1 cellular context compared by ENCODE assay signal in the genomic region with DNA sequence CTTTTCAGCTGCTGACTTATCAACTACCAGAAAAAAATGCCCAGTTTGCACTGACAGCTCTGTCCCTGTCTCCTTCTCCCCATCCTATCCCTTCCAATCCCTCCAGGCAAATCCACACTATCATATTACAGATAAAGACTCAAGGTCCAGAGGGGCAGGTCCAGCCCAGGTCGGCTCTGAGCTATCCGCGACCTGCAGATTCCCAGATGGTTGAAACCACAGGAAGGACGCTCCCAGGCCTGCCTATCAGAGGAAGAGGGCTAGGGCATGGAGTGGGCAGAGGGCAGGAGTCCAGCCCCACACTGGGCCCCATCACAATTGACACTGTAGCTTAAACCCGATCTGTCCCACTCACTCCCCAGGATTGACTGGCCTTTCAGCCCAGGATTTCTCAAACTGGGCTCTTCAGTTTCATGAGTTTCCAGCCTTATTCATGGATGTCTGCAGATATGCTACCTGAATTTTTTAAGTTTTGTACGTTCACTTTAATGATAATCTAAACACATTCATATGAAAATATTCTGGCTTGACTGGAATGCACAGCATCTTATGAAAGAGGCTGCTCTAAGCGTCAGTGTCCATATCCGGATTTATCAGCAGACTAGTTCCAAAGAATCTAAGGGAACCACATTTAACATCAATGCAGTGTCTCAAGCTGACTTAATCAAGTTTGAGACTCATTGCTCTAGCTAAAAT.
TF ChIP-seq lines count a peak whose summit lies in the region.

No MANE protein-coding gene starts in this region.

TF ChIP-seq in HepG2, 621 proteins besides CTCF, POLR2A, EP300 and RAD21 (continued from another document):
- TF ChIP-seq, protein P1, sequence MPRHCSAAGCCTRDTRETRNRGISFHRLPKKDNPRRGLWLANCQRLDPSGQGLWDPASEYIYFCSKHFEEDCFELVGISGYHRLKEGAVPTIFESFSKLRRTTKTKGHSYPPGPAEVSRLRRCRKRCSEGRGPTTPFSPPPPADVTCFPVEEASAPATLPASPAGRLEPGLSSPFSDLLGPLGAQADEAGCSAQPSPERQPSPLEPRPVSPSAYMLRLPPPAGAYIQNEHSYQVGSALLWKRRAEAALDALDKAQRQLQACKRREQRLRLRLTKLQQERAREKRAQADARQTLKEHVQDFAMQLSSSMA (CRISPR knock-in tag; IDR thresholded peaks at IDR 0.05) = no peak; the same call in 1 of the 2 replicates
- TF ChIP-seq, protein P2, sequence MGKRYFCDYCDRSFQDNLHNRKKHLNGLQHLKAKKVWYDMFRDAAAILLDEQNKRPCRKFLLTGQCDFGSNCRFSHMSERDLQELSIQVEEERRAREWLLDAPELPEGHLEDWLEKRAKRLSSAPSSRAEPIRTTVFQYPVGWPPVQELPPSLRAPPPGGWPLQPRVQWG (CRISPR knock-in tag; IDR thresholded peaks at IDR 0.05; ENCODE audit: borderline replicate concordance, low read depth) = no peak
- TF ChIP-seq, protein P3, sequence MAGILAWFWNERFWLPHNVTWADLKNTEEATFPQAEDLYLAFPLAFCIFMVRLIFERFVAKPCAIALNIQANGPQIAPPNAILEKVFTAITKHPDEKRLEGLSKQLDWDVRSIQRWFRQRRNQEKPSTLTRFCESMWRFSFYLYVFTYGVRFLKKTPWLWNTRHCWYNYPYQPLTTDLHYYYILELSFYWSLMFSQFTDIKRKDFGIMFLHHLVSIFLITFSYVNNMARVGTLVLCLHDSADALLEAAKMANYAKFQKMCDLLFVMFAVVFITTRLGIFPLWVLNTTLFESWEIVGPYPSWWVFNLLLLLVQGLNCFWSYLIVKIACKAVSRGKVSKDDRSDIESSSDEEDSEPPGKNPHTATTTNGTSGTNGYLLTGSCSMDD (CRISPR knock-in tag; IDR thresholded peaks at IDR 0.05) = no peak
- TF ChIP-seq NFE2L1 (CRISPR knock-in tag; IDR thresholded peaks at IDR 0.05; ENCODE audit: borderline replicate concordance) (no peak), ZNF235 (CRISPR knock-in tag; IDR thresholded peaks at IDR 0.05; ENCODE audit: borderline replicate concordance) (no peak), HOXA3 (CRISPR knock-in tag; IDR thresholded peaks at IDR 0.05) (peak; percentile 90), MIER2 (CRISPR knock-in tag; IDR thresholded peaks at IDR 0.05) (no peak), MAFG (CRISPR knock-in tag; IDR thresholded peaks at IDR 0.05) (no peak), GPN1 (CRISPR knock-in tag; IDR thresholded peaks at IDR 0.05; ENCODE audit: borderline replicate concordance) (no peak), FOXP1 (IDR thresholded peaks at IDR 0.05) (no peak), FOXP1 (CRISPR knock-in tag; IDR thresholded peaks at IDR 0.05) (no peak; the same call in 1 of the 2 replicates), EED (CRISPR knock-in tag; IDR thresholded peaks at IDR 0.05) (no peak), ZSCAN20 (CRISPR knock-in tag; IDR thresholded peaks at IDR 0.05; ENCODE audit: borderline replicate concordance) (peak; percentile 72; the same call in 1 of the 2 replicates), MATR3 (CRISPR knock-in tag; IDR thresholded peaks at IDR 0.05) (no peak), ZNF766 (CRISPR knock-in tag; IDR thresholded peaks at IDR 0.05; ENCODE audit: borderline replicate concordance) (peak; percentile 80; the same call in 1 of the 2 replicates), KLF13 (CRISPR knock-in tag; IDR thresholded peaks at IDR 0.05) (no peak), MEF2D (CRISPR knock-in tag; IDR thresholded peaks at IDR 0.05) (no peak; the same call in 1 of the 2 replicates)
- TF ChIP-seq, protein P4, sequence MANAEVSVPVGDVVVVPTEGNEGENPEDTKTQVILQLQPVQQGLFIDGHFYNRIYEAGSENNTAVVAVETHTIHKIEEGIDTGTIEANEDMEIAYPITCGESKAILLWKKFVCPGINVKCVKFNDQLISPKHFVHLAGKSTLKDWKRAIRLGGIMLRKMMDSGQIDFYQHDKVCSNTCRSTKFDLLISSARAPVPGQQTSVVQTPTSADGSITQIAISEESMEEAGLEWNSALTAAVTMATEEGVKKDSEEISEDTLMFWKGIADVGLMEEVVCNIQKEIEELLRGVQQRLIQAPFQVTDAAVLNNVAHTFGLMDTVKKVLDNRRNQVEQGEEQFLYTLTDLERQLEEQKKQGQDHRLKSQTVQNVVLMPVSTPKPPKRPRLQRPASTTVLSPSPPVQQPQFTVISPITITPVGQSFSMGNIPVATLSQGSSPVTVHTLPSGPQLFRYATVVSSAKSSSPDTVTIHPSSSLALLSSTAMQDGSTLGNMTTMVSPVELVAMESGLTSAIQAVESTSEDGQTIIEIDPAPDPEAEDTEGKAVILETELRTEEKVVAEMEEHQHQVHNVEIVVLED (CRISPR knock-in tag; IDR thresholded peaks at IDR 0.05; ENCODE audit: borderline replicate concordance) = peak; percentile 21; the same call in 1 of the 2 replicates
- TF ChIP-seq, protein P5, sequence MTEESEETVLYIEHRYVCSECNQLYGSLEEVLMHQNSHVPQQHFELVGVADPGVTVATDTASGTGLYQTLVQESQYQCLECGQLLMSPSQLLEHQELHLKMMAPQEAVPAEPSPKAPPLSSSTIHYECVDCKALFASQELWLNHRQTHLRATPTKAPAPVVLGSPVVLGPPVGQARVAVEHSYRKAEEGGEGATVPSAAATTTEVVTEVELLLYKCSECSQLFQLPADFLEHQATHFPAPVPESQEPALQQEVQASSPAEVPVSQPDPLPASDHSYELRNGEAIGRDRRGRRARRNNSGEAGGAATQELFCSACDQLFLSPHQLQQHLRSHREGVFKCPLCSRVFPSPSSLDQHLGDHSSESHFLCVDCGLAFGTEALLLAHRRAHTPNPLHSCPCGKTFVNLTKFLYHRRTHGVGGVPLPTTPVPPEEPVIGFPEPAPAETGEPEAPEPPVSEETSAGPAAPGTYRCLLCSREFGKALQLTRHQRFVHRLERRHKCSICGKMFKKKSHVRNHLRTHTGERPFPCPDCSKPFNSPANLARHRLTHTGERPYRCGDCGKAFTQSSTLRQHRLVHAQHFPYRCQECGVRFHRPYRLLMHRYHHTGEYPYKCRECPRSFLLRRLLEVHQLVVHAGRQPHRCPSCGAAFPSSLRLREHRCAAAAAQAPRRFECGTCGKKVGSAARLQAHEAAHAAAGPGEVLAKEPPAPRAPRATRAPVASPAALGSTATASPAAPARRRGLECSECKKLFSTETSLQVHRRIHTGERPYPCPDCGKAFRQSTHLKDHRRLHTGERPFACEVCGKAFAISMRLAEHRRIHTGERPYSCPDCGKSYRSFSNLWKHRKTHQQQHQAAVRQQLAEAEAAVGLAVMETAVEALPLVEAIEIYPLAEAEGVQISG (CRISPR knock-in tag; IDR thresholded peaks at IDR 0.05) = peak; percentile 74
- TF ChIP-seq, protein P6, sequence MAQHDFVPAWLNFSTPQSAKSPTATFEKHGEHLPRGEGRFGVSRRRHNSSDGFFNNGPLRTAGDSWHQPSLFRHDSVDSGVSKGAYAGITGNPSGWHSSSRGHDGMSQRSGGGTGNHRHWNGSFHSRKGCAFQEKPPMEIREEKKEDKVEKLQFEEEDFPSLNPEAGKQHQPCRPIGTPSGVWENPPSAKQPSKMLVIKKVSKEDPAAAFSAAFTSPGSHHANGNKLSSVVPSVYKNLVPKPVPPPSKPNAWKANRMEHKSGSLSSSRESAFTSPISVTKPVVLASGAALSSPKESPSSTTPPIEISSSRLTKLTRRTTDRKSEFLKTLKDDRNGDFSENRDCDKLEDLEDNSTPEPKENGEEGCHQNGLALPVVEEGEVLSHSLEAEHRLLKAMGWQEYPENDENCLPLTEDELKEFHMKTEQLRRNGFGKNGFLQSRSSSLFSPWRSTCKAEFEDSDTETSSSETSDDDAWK (CRISPR knock-in tag; IDR thresholded peaks at IDR 0.05) = no peak
- TF ChIP-seq, protein P7, sequence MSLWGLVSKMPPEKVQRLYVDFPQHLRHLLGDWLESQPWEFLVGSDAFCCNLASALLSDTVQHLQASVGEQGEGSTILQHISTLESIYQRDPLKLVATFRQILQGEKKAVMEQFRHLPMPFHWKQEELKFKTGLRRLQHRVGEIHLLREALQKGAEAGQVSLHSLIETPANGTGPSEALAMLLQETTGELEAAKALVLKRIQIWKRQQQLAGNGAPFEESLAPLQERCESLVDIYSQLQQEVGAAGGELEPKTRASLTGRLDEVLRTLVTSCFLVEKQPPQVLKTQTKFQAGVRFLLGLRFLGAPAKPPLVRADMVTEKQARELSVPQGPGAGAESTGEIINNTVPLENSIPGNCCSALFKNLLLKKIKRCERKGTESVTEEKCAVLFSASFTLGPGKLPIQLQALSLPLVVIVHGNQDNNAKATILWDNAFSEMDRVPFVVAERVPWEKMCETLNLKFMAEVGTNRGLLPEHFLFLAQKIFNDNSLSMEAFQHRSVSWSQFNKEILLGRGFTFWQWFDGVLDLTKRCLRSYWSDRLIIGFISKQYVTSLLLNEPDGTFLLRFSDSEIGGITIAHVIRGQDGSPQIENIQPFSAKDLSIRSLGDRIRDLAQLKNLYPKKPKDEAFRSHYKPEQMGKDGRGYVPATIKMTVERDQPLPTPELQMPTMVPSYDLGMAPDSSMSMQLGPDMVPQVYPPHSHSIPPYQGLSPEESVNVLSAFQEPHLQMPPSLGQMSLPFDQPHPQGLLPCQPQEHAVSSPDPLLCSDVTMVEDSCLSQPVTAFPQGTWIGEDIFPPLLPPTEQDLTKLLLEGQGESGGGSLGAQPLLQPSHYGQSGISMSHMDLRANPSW (CRISPR knock-in tag; IDR thresholded peaks at IDR 0.05; ENCODE audit: borderline replicate concordance) = 0 out of 2 replicates have a peak, but pooled peaks have one; percentile 66
- TF ChIP-seq, protein P8, sequence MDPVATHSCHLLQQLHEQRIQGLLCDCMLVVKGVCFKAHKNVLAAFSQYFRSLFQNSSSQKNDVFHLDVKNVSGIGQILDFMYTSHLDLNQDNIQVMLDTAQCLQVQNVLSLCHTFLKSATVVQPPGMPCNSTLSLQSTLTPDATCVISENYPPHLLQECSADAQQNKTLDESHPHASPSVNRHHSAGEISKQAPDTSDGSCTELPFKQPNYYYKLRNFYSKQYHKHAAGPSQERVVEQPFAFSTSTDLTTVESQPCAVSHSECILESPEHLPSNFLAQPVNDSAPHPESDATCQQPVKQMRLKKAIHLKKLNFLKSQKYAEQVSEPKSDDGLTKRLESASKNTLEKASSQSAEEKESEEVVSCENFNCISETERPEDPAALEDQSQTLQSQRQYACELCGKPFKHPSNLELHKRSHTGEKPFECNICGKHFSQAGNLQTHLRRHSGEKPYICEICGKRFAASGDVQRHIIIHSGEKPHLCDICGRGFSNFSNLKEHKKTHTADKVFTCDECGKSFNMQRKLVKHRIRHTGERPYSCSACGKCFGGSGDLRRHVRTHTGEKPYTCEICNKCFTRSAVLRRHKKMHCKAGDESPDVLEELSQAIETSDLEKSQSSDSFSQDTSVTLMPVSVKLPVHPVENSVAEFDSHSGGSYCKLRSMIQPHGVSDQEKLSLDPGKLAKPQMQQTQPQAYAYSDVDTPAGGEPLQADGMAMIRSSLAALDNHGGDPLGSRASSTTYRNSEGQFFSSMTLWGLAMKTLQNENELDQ (CRISPR knock-in tag; IDR thresholded peaks at IDR 0.05; ENCODE audit: borderline replicate concordance) = no peak
